ENCODE assay signal across 20 cellular contexts in the genomic region with DNA sequence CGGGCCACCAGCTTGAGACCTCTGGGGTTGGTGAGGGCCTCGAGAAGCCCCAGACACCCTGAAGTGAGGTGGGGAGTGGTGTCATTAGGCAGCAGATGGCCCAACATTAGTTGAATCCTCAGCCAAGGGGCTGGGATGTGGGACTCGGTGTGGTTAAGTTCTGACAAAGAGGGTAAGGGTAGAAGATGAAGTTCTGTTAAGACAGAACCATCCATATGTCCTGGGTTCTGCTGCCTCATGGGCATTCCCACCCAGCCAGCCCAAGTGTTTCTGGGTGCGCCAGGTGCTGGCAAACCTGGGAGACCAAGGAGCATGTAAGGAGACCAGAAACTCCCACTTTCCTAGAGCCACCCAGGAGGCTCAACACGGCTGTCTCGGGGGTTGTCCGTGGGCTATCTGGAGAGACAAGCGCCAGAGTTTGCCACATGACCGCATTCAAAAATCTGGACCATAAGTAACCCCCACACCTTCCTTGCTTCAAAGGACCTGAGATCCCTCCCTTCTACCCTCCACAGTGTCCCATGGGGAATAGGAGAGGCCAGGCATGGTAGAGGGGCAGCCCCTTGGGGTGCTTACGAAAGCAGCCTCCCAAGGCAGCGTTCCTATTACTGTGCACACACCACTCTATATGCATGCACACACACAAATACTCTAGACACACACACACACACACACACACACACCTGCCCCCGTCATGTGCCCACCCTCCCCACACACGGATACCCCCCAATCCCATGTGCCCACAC.
"Had no signal": no experiment of that assay in that cellular context is flagged by ENCODE, and none has a peak within 500 bp of the region (broad histone marks: within the 10 kb centered on the region; RNA-seq: fewer than 3 reads in every experiment).

No MANE protein-coding gene starts in this region.

- ATAC-seq: activated CD8-positive, alpha-beta T cell treated with anti-CD3 and anti-CD28 coated beads for 36 hours; esophagus mucosa; gastrocnemius medialis; heart left ventricle; stimulated activated naive CD8-positive, alpha-beta T cell treated with anti-CD3 and anti-CD28 coated beads, Interleukin-15, amount 100 ng/mL, for 72 hours had no signal

- H3K36me3 ChIP-seq: ascending aorta, gastrocnemius medialis, heart left ventricle, neutrophil had no signal

- H3K27ac Mint-ChIP-seq: activated CD8-positive, alpha-beta T cell treated with anti-CD3 and anti-CD28 coated beads for 36 hours; activated naive CD4-positive, alpha-beta T cell treated with anti-CD3 and anti-CD28 coated beads for 36 hours; activated T-helper 2 cell treated with anti-CD3 and anti-CD28 coated beads, Interferon-gamma antibody, Interleukin-2, Interleukin-4, amounts not matched to agents 10 μg/mL and 5 μg/mL and 100 μg/mL, durations not matched to agents 14 hours and 24 hours and 36 hours; T-helper 2 cell treated with Interferon-gamma antibody and Interleukin-4, amounts not matched to agents 5 μg/mL and 100 μg/mL, for 36 hours; type B pancreatic cell had no signal

- H3K79me2 ChIP-seq: parathyroid adenoma had no signal

- DNase-seq: activated CD4-positive, alpha-beta T cell treated with anti-CD3 and anti-CD28 coated beads for 48 hours; activated CD4-positive, CD25-positive, alpha-beta regulatory T cell; activated CD8-positive, alpha-beta T cell treated with anti-CD3 and anti-CD28 coated beads for 36 hours; activated naive CD4-positive, alpha-beta T cell treated with anti-CD3 and anti-CD28 coated beads for 36 hours; activated T-cell treated with anti-CD3 and anti-CD28 coated beads, Interleukin-2, amount 50 U/mL, for 1 hour; cortex of kidney; effector CD4-positive, alpha-beta T cell; gastrocnemius medialis; heart left ventricle; mesenchymal stem cell; naive thymus-derived CD8-positive, alpha-beta T cell; stimulated activated CD4-positive, alpha-beta T cell treated with anti-CD3 and anti-CD28 coated beads, Interleukin-2, amount 100 ng/mL, for 24 hours; stimulated activated naive CD8-positive, alpha-beta T cell treated with anti-CD3 and anti-CD28 coated beads, Interleukin-15, amount 100 ng/mL, for 72 hours had no signal

- H3K27me3 ChIP-seq: ascending aorta, gastrocnemius medialis, heart left ventricle had no signal

- H3K4me1 ChIP-seq: ascending aorta, heart left ventricle, parathyroid adenoma had no signal

- H3K9me3 Mint-ChIP-seq: activated CD8-positive, alpha-beta T cell treated with anti-CD3 and anti-CD28 coated beads for 36 hours; activated naive CD4-positive, alpha-beta T cell treated with anti-CD3 and anti-CD28 coated beads for 36 hours; activated T-helper 2 cell treated with anti-CD3 and anti-CD28 coated beads, Interferon-gamma antibody, Interleukin-2, Interleukin-4, amounts not matched to agents 10 μg/mL and 5 μg/mL and 100 μg/mL, durations not matched to agents 14 hours and 24 hours and 36 hours; T-helper 2 cell treated with Interferon-gamma antibody and Interleukin-4, amounts not matched to agents 5 μg/mL and 100 μg/mL, for 36 hours; type B pancreatic cell had no signal

- H3K4me3 Mint-ChIP-seq: activated CD8-positive, alpha-beta T cell treated with anti-CD3 and anti-CD28 coated beads for 36 hours; activated naive CD4-positive, alpha-beta T cell treated with anti-CD3 and anti-CD28 coated beads for 36 hours; naive thymus-derived CD8-positive, alpha-beta T cell; stimulated activated naive CD8-positive, alpha-beta T cell treated with anti-CD3 and anti-CD28 coated beads, Interleukin-15, amount 100 ng/mL, for 72 hours; T-helper 2 cell treated with Interferon-gamma antibody and Interleukin-4, amounts not matched to agents 5 μg/mL and 100 μg/mL, for 36 hours; type B pancreatic cell had no signal

- H3K36me3 Mint-ChIP-seq: naive thymus-derived CD8-positive, alpha-beta T cell had no signal

- H3K9me3 ChIP-seq: ascending aorta, gastrocnemius medialis, heart left ventricle, neutrophil had no signal

- H2AFZ ChIP-seq: parathyroid adenoma had no signal

- H3K27ac ChIP-seq: ascending aorta, gastrocnemius medialis, heart left ventricle, neutrophil, parathyroid adenoma had no signal

- H3K27me3 Mint-ChIP-seq: activated CD8-positive, alpha-beta T cell treated with anti-CD3 and anti-CD28 coated beads for 36 hours; naive thymus-derived CD8-positive, alpha-beta T cell; stimulated activated naive CD8-positive, alpha-beta T cell treated with anti-CD3 and anti-CD28 coated beads, Interleukin-15, amount 100 ng/mL, for 72 hours; type B pancreatic cell had no signal

- H3K4me3 ChIP-seq: ascending aorta, gastrocnemius medialis, heart left ventricle had no signal
